Comparison of ENCODE assay signal across 12 cellular contexts in genomic region chr2:224666951-224667553, GRCh38. TPM values are rescaled to one million over a fixed set of nuclear protein-coding genes. Genes with fewer than 3 reads are reported as not detected.
DNase-seq lines count a peak whose midpoint lies in the region; ATAC-seq and TF ChIP-seq lines count a peak whose summit lies in the region.
"Had no signal": no experiment of that assay in that cellular context is flagged by ENCODE, and none has a peak within 500 bp of the region (broad histone marks: within the 10 kb centered on the region; RNA-seq: fewer than 3 reads in every experiment).

No MANE protein-coding gene starts in this region.

- no peaks in the 10 kb centered on the region for H3K36me3 ChIP-seq in tibial nerve
- H3K36me3 ChIP-seq: lower lobe of right lung had no signal

- H3K4me1 ChIP-seq in tibial nerve: no peaks in the 10 kb centered on the region
- H3K4me1 ChIP-seq: lower lobe of right lung had no signal

- POLR2A ChIA-PET in GM10248 (lab: Yijun Ruan, JAX): no interaction called here

- TF ChIP-seq EP300 in tibial nerve (IDR thresholded peaks at IDR 0.05): no peak

- no peaks in the 10 kb centered on the region for H3K27me3 ChIP-seq in tibial nerve

- TF ChIP-seq POLR2A in tibial nerve (IDR thresholded peaks at IDR 0.05): no peak

- CTCF ChIA-PET in GM10248 (lab: Yijun Ruan, JAX): no interaction called here

- TF ChIP-seq CTCF in GM10248 (IDR thresholded peaks at IDR 0.05; ENCODE audit: control extremely low read depth, extremely low read depth, low read depth, missing control alignments): no peak
- TF ChIP-seq CTCF in tibial nerve (IDR thresholded peaks at IDR 0.05): no peak

- H3K4me3 ChIP-seq in tibial nerve: no peak overlapping the region
- H3K4me3 ChIP-seq: lower lobe of right lung had no signal

- DNase-seq in GM10248 (ENCODE audit: extremely low spot score) (peak; percentile 64), SHP77 (lab: John Stamatoyannopoulos, UW) (no peak), superior temporal gyrus (ENCODE audit: extremely low spot score) (no peak), tibial nerve (ENCODE audit: low spot score in 2 of 2) (no peak)
- no peak for DNase-seq in stimulated activated CD8-positive, alpha-beta memory T cell treated with anti-CD3 and anti-CD28 coated beads, Interleukin-4, amount 100 ng/mL, for 48 hours
- DNase-seq: caudate nucleus, lower lobe of right lung, NCI-H446 treated with DMSO at 0.1 percent for 48 hours had no signal

- peak; percentile 88 for ATAC-seq in GM19324 (IDR thresholded peaks at IDR 0.05; ENCODE audit: low FRiP score, unreplicated experiment)
- ATAC-seq in HG02759 (IDR thresholded peaks at IDR 0.05; ENCODE audit: unreplicated experiment): peak; percentile 99
- ATAC-seq in HG03469 (IDR thresholded peaks at IDR 0.05; ENCODE audit: unreplicated experiment): peak; percentile 97
- ATAC-seq: lower lobe of right lung had no signal

- peaks cover 0 to 17% (median 0%) of the 10 kb centered on the region in 4 donors for H3K9me3 ChIP-seq in tibial nerve

- 58% methylated on average over 2 of the region's 2 CpGs for WGBS in tibial nerve, 2 donors

- no peak overlapping the region for H3K27ac ChIP-seq in tibial nerve
- H3K27ac ChIP-seq: lower lobe of right lung had no signal

RNA-seq across cellular contexts. Expression of gene CCDC195, which starts 49.1 kb away (rescaled TPM):
- not detected for total RNA-seq in tibial nerve
- total RNA-seq: lower lobe of right lung, progenitor cell of endocrine pancreas had no signal
